Comparison of ENCODE assay signal across 9 cellular contexts in genomic region chr20:46118481-46119020, GRCh38. TPM values are rescaled to one million over a fixed set of nuclear protein-coding genes. Genes with fewer than 3 reads are reported as not detected.
DNase-seq lines count a peak whose midpoint lies in the region; ATAC-seq and TF ChIP-seq lines count a peak whose summit lies in the region.
"Had no signal": no experiment of that assay in that cellular context is flagged by ENCODE, and none has a peak within 500 bp of the region (broad histone marks: within the 10 kb centered on the region; RNA-seq: fewer than 3 reads in every experiment).

No MANE protein-coding gene starts in this region.

- no peaks in the 10 kb centered on the region for H3K27me3 ChIP-seq in prostate gland (replicated peaks; ENCODE audit: insufficient read depth)
- no peaks in the 10 kb centered on the region for H3K27me3 ChIP-seq in BE2C

- ATAC-seq in GM18873 (IDR thresholded peaks at IDR 0.05; ENCODE audit: low FRiP score, unreplicated experiment), result peak; percentile 34
- ATAC-seq in HG02852 (IDR thresholded peaks at IDR 0.05; ENCODE audit: unreplicated experiment), result peak; percentile 45
- ATAC-seq in Right ventricle myocardium superior (ENCODE audit: poor library complexity), result peak; percentile 68
- ATAC-seq in HG03025 (IDR thresholded peaks at IDR 0.05; ENCODE audit: low FRiP score, unreplicated experiment), result no peak

- no peak for TF ChIP-seq POLR2A in prostate gland (IDR thresholded peaks at IDR 0.05)

- H3K4me3 ChIP-seq in prostate gland, result peak overlapping the region; percentile 28 to 37
- H3K4me3 ChIP-seq in BE2C (ENCODE audit: low read depth, low read length), result no peak overlapping the region; the same call in 1 of the 2 replicates

- intact Hi-C loops in Right ventricle myocardium superior (cut with DNase I) (no loop called here), prostate gland (cut with DNase I) (no loop called here)

- H3K4me1 ChIP-seq in prostate gland (replicated peaks) (no peaks in the 10 kb centered on the region), BE2C (peaks cover 5% of the 10 kb centered on the region)

- TF ChIP-seq CTCF in prostate gland (IDR thresholded peaks at IDR 0.05) (no peak), BE2C (IDR thresholded peaks at IDR 0.05; ENCODE audit: low read depth, low read length) (no peak)

- peak overlapping the region; percentile 74 for H3K27ac ChIP-seq in prostate gland
- H3K27ac ChIP-seq: VCaP had no signal

- H3K36me3 ChIP-seq in prostate gland, result peaks cover 4 to 5% of the 10 kb centered on the region in 2 donors
- H3K36me3 ChIP-seq in BE2C, result no peaks in the 10 kb centered on the region

- peak; percentile 45 for DNase-seq in activated CD4-positive, CD25-positive, alpha-beta regulatory T cell treated with anti-CD3 and anti-CD28 coated beads, Interleukin-2, amount 50 U/mL, for 72 hours
- DNase-seq in Right ventricle myocardium superior, result peak; percentile 63
- peak; percentile 35 for DNase-seq in prostate gland (ENCODE audit: low spot score)
- no peak for DNase-seq in GF-D8 (lab: John Stamatoyannopoulos, UW)
- DNase-seq in BE2C, result no peak

- H3K9me3 ChIP-seq in prostate gland (no peaks in the 10 kb centered on the region), BE2C (no peaks in the 10 kb centered on the region)

- WGBS in prostate gland, result 11% methylated on average over 15 of the region's 15 CpGs

RNA-seq across cellular contexts. Expression of gene CD40, which starts 0.4 kb away (rescaled TPM):
- total RNA-seq in Right ventricle myocardium superior (7.4 TPM), prostate gland (10 to 100 TPM; 16.9 to 27.1 TPM)
- polyA plus RNA-seq in BE2C (2012; ENCODE audit: insufficient read depth, insufficient read length, low read depth), result 0.39 TPM

RNA-seq across cellular contexts. Expression of gene NCOA5, which starts 28.8 kb away (rescaled TPM):
- total RNA-seq in Right ventricle myocardium superior (23.0 TPM), prostate gland (10 to 100 TPM; 41.0 to 50.6 TPM)
- 37.4 TPM for polyA plus RNA-seq in BE2C (2012; ENCODE audit: insufficient read depth, insufficient read length, low read depth)

Comparison
In these comparisons a context has a peak if more than half of its experiments do, and no peak if none do; other contexts are left out.
1. DNase-seq: peak in activated CD4-positive, CD25-positive, alpha-beta regulatory T cell treated with anti-CD3 and anti-CD28 coated beads, Interleukin-2, amount 50 U/mL, for 72 hours (single experiment), Right ventricle myocardium superior (single experiment) and prostate gland (single experiment); none in GF-D8 (single experiment) and BE2C (single experiment).